19 cellular contexts compared by ENCODE assay signal in the genomic region with DNA sequence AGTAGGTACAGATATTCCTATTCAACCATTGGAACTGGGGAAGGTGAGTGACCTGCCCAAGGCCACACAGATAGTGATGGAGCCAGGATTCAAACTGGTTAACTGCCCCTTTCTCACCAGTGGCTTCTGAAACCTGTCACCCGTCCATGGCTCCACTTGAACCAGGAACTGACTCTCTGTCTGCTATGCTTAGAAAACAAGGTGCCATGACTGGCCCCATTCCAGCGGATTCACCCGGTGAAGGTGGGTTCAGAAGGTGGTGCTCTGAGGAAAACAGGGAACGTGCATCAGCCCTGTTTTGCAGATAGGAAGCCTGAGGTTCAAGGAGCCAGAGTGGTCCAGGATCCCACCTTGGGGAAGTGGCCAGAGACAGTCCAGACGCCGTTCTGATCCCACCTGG.
"Had no signal": no experiment of that assay in that cellular context is flagged by ENCODE, and none has a peak within 500 bp of the region (broad histone marks: within the 10 kb centered on the region; RNA-seq: fewer than 3 reads in every experiment).

No MANE protein-coding gene starts in this region.

- H3K4me3 ChIP-seq: cardiac muscle cell, esophagus muscularis mucosa, mucosa of descending colon, ovary, sigmoid colon, transverse colon had no signal

- ATAC-seq: activated CD8-positive, alpha-beta memory T cell treated with anti-CD3 and anti-CD28 coated beads, Interleukin-2, amount 10 ng/mL, durations not matched to agents 7 days and 5 days; activated T-cell treated with anti-CD3 and anti-CD28 coated beads, Interleukin-2, amount 50 U/mL, for 4 hours; left cardiac atrium; mucosa of descending colon had no signal

- H3K27me3 Mint-ChIP-seq: activated naive CD8-positive, alpha-beta T cell had no signal

- DNase-seq: activated CD4-positive, alpha-beta T cell treated with anti-CD3 and anti-CD28 coated beads, Interleukin-2, amount 10 ng/mL, durations not matched to agents 7 days and 5 days; activated CD4-positive, CD25-positive, alpha-beta regulatory T cell; activated CD8-positive, alpha-beta memory T cell treated with anti-CD3 and anti-CD28 coated beads, Interleukin-2, amount 10 ng/mL, durations not matched to agents 7 days and 5 days; activated gamma-delta T cell; activated T-cell treated with anti-CD3 and anti-CD28 coated beads, Interleukin-2, amount 50 U/mL, for 4 hours; aorta; left cardiac atrium; nephron progenitor cell; sigmoid colon; stimulated activated CD4-positive, alpha-beta T cell treated with anti-CD3 and anti-CD28 coated beads, Interleukin-2, amount 100 ng/mL, for 24 hours; stimulated activated naive CD4-positive, alpha-beta T cell; substantia nigra; T-helper 2 cell; transverse colon had no signal

- H3K27ac Mint-ChIP-seq: activated CD8-positive, alpha-beta memory T cell treated with anti-CD3 and anti-CD28 coated beads, Interleukin-2, amount 10 ng/mL, durations not matched to agents 7 days and 5 days; activated naive CD8-positive, alpha-beta T cell; nephron progenitor cell had no signal

- H3K9me3 Mint-ChIP-seq: activated CD4-positive, alpha-beta T cell treated with anti-CD3 and anti-CD28 coated beads, Interleukin-2, amount 10 ng/mL, durations not matched to agents 7 days and 5 days; activated T-cell treated with anti-CD3 and anti-CD28 coated beads, Interleukin-2, amount 50 U/mL, for 4 hours; nephron progenitor cell had no signal

- H3K27me3 ChIP-seq: cardiac muscle cell, esophagus muscularis mucosa, ovary, sigmoid colon, transverse colon had no signal

- H3K36me3 Mint-ChIP-seq: activated naive CD8-positive, alpha-beta T cell had no signal

- H3K36me3 ChIP-seq: cardiac muscle cell, ovary, sigmoid colon, transverse colon had no signal

- H3K9me3 ChIP-seq: esophagus muscularis mucosa, mucosa of descending colon, ovary, sigmoid colon, transverse colon had no signal

- H3K4me3 Mint-ChIP-seq: activated CD8-positive, alpha-beta memory T cell treated with anti-CD3 and anti-CD28 coated beads, Interleukin-2, amount 10 ng/mL, durations not matched to agents 7 days and 5 days had no signal
